13 cellular contexts compared by ENCODE assay signal in the genomic region with DNA sequence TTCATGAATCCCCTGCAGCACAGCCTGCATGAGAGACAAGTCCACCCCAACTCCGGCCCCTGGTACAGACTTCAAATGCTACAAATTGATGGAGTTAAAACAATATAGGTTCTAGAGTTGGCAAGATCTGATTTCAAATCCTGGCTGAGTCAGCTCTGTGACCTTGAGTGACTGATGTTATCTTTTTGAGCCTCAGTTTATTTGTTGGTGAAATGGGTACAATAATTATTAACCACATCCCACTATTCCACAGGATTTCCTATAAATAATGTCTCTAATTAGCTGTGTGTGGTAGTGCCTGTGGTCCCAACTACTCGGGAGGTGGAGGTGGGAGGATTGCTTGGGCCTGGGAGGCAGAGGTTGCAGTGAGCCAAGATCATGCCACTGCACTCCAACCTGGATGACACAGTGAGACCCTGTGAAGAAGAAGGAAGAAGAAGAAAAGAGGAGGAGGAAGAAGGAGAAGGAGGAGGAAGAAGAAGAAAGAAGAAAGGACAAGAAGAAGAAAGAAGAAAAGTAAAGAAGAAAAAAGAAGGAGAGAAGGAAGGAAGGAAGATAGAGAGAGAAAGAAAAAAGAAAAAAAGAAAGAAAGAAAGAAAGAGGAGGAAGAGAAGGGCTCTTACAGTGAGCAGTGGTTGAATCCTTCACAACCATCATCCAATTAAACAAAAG.
"Had no signal": no experiment of that assay in that cellular context is flagged by ENCODE, and none has a peak within 500 bp of the region (broad histone marks: within the 10 kb centered on the region; RNA-seq: fewer than 3 reads in every experiment).

No MANE protein-coding gene starts in this region.

- H3K27ac Mint-ChIP-seq: natural killer cell treated with Interleukin-12 subunit alpha and Interleukin-12 subunit beta and Interleukin-15 and Interleukin-18, amount 100 ng/mL, for 72 hours had no signal

- H3K9me3 Mint-ChIP-seq: activated naive CD4-positive, alpha-beta T cell treated with anti-CD3 and anti-CD28 coated beads, Interleukin-2, amount 50 U/mL, for 72 hours; central memory CD8-positive, alpha-beta T cell; natural killer cell treated with Interleukin-12 subunit alpha and Interleukin-12 subunit beta and Interleukin-15 and Interleukin-18, amount 100 ng/mL, for 72 hours had no signal

- H3K36me3 Mint-ChIP-seq: activated naive CD4-positive, alpha-beta T cell treated with anti-CD3 and anti-CD28 coated beads, Interleukin-2, amount 50 U/mL, for 72 hours; natural killer cell treated with Interleukin-12 subunit alpha and Interleukin-12 subunit beta and Interleukin-15 and Interleukin-18, amount 100 ng/mL, for 72 hours had no signal

- H3K36me3 ChIP-seq: vagina had no signal

- H3K27ac ChIP-seq: body of pancreas, vagina had no signal

- H3K9me3 ChIP-seq: body of pancreas, stomach, vagina had no signal

- ATAC-seq: body of pancreas had no signal

- H3K4me1 ChIP-seq: vagina had no signal

- H3K27me3 ChIP-seq: body of pancreas, stomach, vagina had no signal

- H3K4me3 ChIP-seq: body of pancreas, stomach, vagina had no signal

- H3K4me3 Mint-ChIP-seq: central memory CD8-positive, alpha-beta T cell; natural killer cell treated with Interleukin-12 subunit alpha and Interleukin-12 subunit beta and Interleukin-15 and Interleukin-18, amount 100 ng/mL, for 72 hours had no signal

- DNase-seq: activated CD4-positive, alpha-beta T cell treated with anti-CD3 and anti-CD28 coated beads for 4 hours; activated T-cell treated with anti-CD3 and anti-CD28 coated beads for 4 hours; amniotic stem cell; glutamatergic neuron; occipital lobe; stimulated activated CD4-positive, alpha-beta T cell treated with anti-CD3 and anti-CD28 coated beads, Interleukin-2, amount 100 ng/mL, for 48 hours; T-helper 9 cell had no signal
